21 cellular contexts compared by ENCODE assay signal in the genomic region with DNA sequence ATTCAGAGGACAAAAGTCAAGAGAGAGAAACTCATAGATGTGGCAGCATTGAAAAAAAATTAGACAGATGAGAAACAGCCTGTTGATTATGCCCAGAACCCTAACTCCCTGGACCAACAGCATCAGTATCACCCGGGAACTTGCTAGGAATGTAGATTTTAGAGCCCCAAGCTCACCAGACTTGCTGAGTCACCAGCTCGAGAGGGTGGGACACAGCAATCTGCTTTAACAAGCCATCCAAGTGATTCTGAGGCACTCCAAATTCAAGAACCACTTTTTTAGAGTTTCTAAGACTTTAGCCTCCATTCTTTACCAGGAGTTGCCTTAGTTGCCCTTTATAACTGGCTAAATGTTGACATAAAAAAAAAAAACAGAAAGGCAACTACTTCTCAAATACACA.
DNase-seq lines count a peak whose midpoint lies in the region; TF ChIP-seq lines count a peak whose summit lies in the region.
"Had no signal": no experiment of that assay in that cellular context is flagged by ENCODE, and none has a peak within 500 bp of the region (broad histone marks: within the 10 kb centered on the region; RNA-seq: fewer than 3 reads in every experiment).

No MANE protein-coding gene starts in this region.

- TF ChIP-seq CTCF in brain microvascular endothelial cell (IDR thresholded peaks at IDR 0.05; ENCODE audit: low read depth, low read length, missing control alignments) = no peak

- no peaks in the 10 kb centered on the region for H3K27me3 ChIP-seq in brain microvascular endothelial cell (replicated peaks)
- H3K27me3 ChIP-seq: tibial artery had no signal

- intact Hi-C loops in head of caudate nucleus (cut with DNase I) = no loop called here

- peak; percentile 53 for DNase-seq in ELF-1 (ENCODE audit: low read depth, low spot score)
- peak; percentile 63 for DNase-seq in NCI-H1048 (lab: John Stamatoyannopoulos, UW)
- peak; percentile 42 for DNase-seq in brain microvascular endothelial cell
- DNase-seq in islet precursor cell = peak; percentile 86
- DNase-seq in head of caudate nucleus = no peak
- no peak for DNase-seq in C1 segment of cervical spinal cord (lab: John Stamatoyannopoulos, UW)
- no peak for DNase-seq in NCI-H524 (lab: John Stamatoyannopoulos, UW)
- no peak for DNase-seq in NCI-H446 treated with DMSO at 0.1 percent for 48 hours (lab: John Stamatoyannopoulos, UW)
- DNase-seq: activated B cell treated with CpG ODN at 0.5 μM for 24 hours; activated CD4-positive, alpha-beta memory T cell treated with anti-CD3 and anti-CD28 coated beads, Interleukin-2, amount 10 ng/mL, durations not matched to agents 7 days and 5 days; activated T-cell treated with anti-CD3 and anti-CD28 coated beads for 4 hours; amygdala; CD4-positive, alpha-beta T cell; central memory CD4-positive, alpha-beta T cell; DMS 273 treated with DMSO at 0.1 percent for 48 hours; NCI-H345; RPMI8226; stimulated activated CD4-positive, alpha-beta T cell treated with anti-CD3 and anti-CD28 coated beads, Interleukin-2, amount 100 ng/mL, for 24 hours; stimulated activated naive CD4-positive, alpha-beta T cell treated with Interleukin-2 at 50 U/mL for 16 hours; tibial artery had no signal

- in situ Hi-C loops in brain microvascular endothelial cell (cut with HindIII; ENCODE audit: low pct_ligation_motif_present, low sequenced_read_pairs) = no loop called here

- H3K36me3 ChIP-seq in brain microvascular endothelial cell (replicated peaks) = no peaks in the 10 kb centered on the region
- H3K36me3 ChIP-seq: tibial artery had no signal

- H3K4me3 ChIP-seq in brain microvascular endothelial cell (ENCODE audit: low read depth, low read length) = no peak overlapping the region
- H3K4me3 ChIP-seq: SK-N-MC, tibial artery had no signal

- no peak overlapping the region for H3K27ac ChIP-seq in brain microvascular endothelial cell
- H3K27ac ChIP-seq: SK-N-MC, tibial artery had no signal

Comparison
In these comparisons a context has a peak if more than half of its experiments do, and no peak if none do; other contexts are left out.
1. DNase-seq: peak in ELF-1 (single experiment), NCI-H1048 (single experiment), brain microvascular endothelial cell (single experiment) and islet precursor cell (single experiment); none in head of caudate nucleus (0 of 42), C1 segment of cervical spinal cord (0 of 14), NCI-H524 (0 of 2) and NCI-H446 treated with DMSO at 0.1 percent for 48 hours (single experiment).